In genomic region chr14:30020271-30020670, GRCh38 we compare ENCODE assay signal across 25 cellular contexts.
"Had no signal": no experiment of that assay in that cellular context is flagged by ENCODE, and none has a peak within 500 bp of the region (broad histone marks: within the 10 kb centered on the region; RNA-seq: fewer than 3 reads in every experiment).

No MANE protein-coding gene starts in this region.

- H3K27me3 ChIP-seq: breast epithelium, left lung, right lobe of liver, suprapubic skin, transverse colon, uterus had no signal

- H3K36me3 ChIP-seq: breast epithelium, left lung, right lobe of liver, suprapubic skin, transverse colon, uterus had no signal

- H3K4me1 Mint-ChIP-seq: activated naive CD4-positive, alpha-beta T cell treated with anti-CD3 and anti-CD28 coated beads, Interleukin-2, amount 50 U/mL, for 24 hours; nephron progenitor cell; stimulated activated naive CD8-positive, alpha-beta T cell treated with anti-CD3 and anti-CD28 coated beads, Interleukin-15, amount 100 ng/mL, for 72 hours had no signal

- H3K36me3 Mint-ChIP-seq: activated naive CD4-positive, alpha-beta T cell treated with anti-CD3 and anti-CD28 coated beads, Interleukin-2, amount 50 U/mL, for 24 hours had no signal

- H3K4me3 ChIP-seq: breast epithelium, left lung, right lobe of liver, suprapubic skin, transverse colon, uterus had no signal

- H3K4me3 Mint-ChIP-seq: activated naive CD4-positive, alpha-beta T cell treated with anti-CD3 and anti-CD28 coated beads, Interleukin-2, amount 50 U/mL, for 24 hours; activated T-cell treated with anti-CD3 and anti-CD28 coated beads, Interleukin-2, amount 50 U/mL, for 72 hours; nephron progenitor cell; stimulated activated naive CD8-positive, alpha-beta T cell treated with anti-CD3 and anti-CD28 coated beads, Interleukin-15, amount 100 ng/mL, for 72 hours had no signal

- H3K27me3 Mint-ChIP-seq: activated naive CD4-positive, alpha-beta T cell treated with anti-CD3 and anti-CD28 coated beads, Interleukin-2, amount 50 U/mL, for 24 hours; stimulated activated naive CD8-positive, alpha-beta T cell treated with anti-CD3 and anti-CD28 coated beads, Interleukin-15, amount 100 ng/mL, for 72 hours had no signal

- H3K9me3 ChIP-seq: breast epithelium, right lobe of liver, transverse colon, uterus had no signal

- DNase-seq: activated CD4-positive, CD25-positive, alpha-beta regulatory T cell treated with anti-CD3 and anti-CD28 coated beads, Interleukin-2, amount 50 U/mL, for 72 hours; activated CD8-positive, alpha-beta memory T cell treated with anti-CD3 and anti-CD28 coated beads for 24 hours; activated CD8-positive, alpha-beta memory T cell treated with anti-CD3 and anti-CD28 coated beads, Interleukin-2, amount 50 U/mL, for 48 hours; activated gamma-delta T cell; activated T-cell treated with anti-CD3 and anti-CD28 coated beads, Interleukin-2, amount 50 U/mL, for 72 hours; cerebellar nuclear complex; cortex of kidney; erythroblast; foreskin melanocyte; glutamatergic neuron; hippocampal formation; left lung; mammary epithelial cell; midbrain; nephron progenitor cell; right lobe of liver; small intestine; stimulated activated CD4-positive, alpha-beta T cell treated with anti-CD3 and anti-CD28 coated beads, Interleukin-15, amount 100 ng/mL, for 24 hours; stimulated activated CD4-positive, alpha-beta T cell treated with anti-CD3 and anti-CD28 coated beads, Interleukin-2, amount 100 ng/mL, for 48 hours; stimulated activated naive CD8-positive, alpha-beta T cell treated with anti-CD3 and anti-CD28 coated beads, Interleukin-15, amount 100 ng/mL, for 72 hours; transverse colon; uterus had no signal

- H3K27ac ChIP-seq: breast epithelium, left lung, right lobe of liver, suprapubic skin, transverse colon, uterus had no signal

- H3K4me1 ChIP-seq: breast epithelium, left lung, right lobe of liver, suprapubic skin, transverse colon, uterus had no signal

- H3K27ac Mint-ChIP-seq: activated naive CD4-positive, alpha-beta T cell treated with anti-CD3 and anti-CD28 coated beads, Interleukin-2, amount 50 U/mL, for 24 hours; activated T-cell treated with anti-CD3 and anti-CD28 coated beads, Interleukin-2, amount 50 U/mL, for 72 hours; nephron progenitor cell; stimulated activated naive CD8-positive, alpha-beta T cell treated with anti-CD3 and anti-CD28 coated beads, Interleukin-15, amount 100 ng/mL, for 72 hours had no signal
